In the genomic region with DNA sequence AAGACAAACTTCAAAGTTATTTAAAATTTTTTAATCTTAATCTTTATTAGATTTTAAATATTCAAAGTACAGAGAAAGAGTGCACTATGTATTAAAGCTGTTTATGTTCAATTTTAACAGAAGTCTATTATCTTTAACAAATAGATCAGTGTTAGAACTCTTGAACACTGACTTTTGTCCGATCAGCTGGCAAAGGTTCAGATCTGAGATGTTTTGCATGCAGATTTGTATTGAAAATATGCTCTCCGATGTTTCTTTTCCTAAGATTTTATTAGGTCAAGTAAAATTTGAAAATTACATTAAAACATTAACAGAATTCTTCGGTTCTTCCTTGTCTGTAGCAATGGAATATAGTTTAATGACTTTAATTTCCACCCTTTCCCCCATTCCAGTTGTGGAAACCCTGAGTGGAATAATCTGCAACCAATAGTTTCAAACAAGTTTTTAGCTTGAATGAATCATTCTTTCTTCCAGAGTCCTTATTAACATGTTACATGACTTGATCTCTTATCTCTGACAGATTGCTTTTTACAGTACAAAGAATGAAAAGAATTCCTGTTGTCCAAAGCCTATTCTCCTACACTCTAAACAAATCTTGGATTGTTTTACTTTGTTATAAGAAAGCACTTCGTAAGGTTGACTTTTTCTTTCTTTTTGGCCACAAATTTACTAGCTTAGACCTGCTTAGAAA, we compare ENCODE assay signal across 23 cellular contexts. TPM values are rescaled to one million over a fixed set of nuclear protein-coding genes. Genes with fewer than 3 reads are reported as not detected.
DNase-seq lines count a peak whose midpoint lies in the region; FAIRE-seq and TF ChIP-seq lines count a peak whose summit lies in the region.
"Had no signal": no experiment of that assay in that cellular context is flagged by ENCODE, and none has a peak within 500 bp of the region (broad histone marks: within the 10 kb centered on the region; RNA-seq: fewer than 3 reads in every experiment).

No MANE protein-coding gene starts in this region.

- TF ChIP-seq CTCF in astrocyte (IDR thresholded peaks at IDR 0.05; ENCODE audit: insufficient read depth, low read depth, low read length): no peak

- TF ChIP-seq POLR2A in H54 (IDR thresholded peaks at IDR 0.05; ENCODE audit: low read depth, low read length): no peak

- peak overlapping the region; percentile 73 for H3K4me2 ChIP-seq in astrocyte (ENCODE audit: low read length)
- H3K4me2 ChIP-seq: BLaER1 treated with 17β-estradiol and CSF1 and Interleukin-3, amounts not matched to agents 10 nM and 100 nM; KMS-11 had no signal

- H3K79me2 ChIP-seq in astrocyte (ENCODE audit: insufficient read depth, low read length): no peaks in the 10 kb centered on the region
- H3K79me2 ChIP-seq: parathyroid adenoma had no signal

- no peaks in the 10 kb centered on the region for H3K9me3 Mint-ChIP-seq in astrocyte (ENCODE audit: unreplicated experiment)
- H3K9me3 Mint-ChIP-seq: nephron had no signal

- peak; percentile 50 for FAIRE-seq in H54 (lab: Jason Lieb, UNC)
- FAIRE-seq in astrocyte (lab: Jason Lieb, UNC): peak; percentile 55
- FAIRE-seq in RCC 7860 (lab: Jason Lieb, UNC): no peak
- FAIRE-seq: A204.1 had no signal

- peak; percentile 50 for DNase-seq in A172 (ENCODE audit: low spot score)
- DNase-seq in H54 (ENCODE audit: insufficient read length, low spot score): no peak
- peak; percentile 69 for DNase-seq in astrocyte (ENCODE audit: low read depth)
- DNase-seq in globus pallidus (ENCODE audit: low spot score): peak; percentile 67
- no peak for DNase-seq in RCC 7860 (ENCODE audit: low spot score)
- DNase-seq in activated effector memory CD4-positive, alpha-beta T cell treated with anti-CD3 and anti-CD28 coated beads, Interleukin-2, amount 50 U/mL, for 16 hours: no peak
- DNase-seq in NCI-H345 (lab: John Stamatoyannopoulos, UW): no peak
- DNase-seq in SHP77 treated with DMSO at 0.1 percent for 48 hours (lab: John Stamatoyannopoulos, UW): no peak
- DNase-seq: activated CD4-positive, CD25-positive, alpha-beta regulatory T cell; brain microvascular endothelial cell; H7; left cardiac atrium; midbrain; NCI-H1930; sigmoid colon; T1000; testis had no signal

- H4K20me1 ChIP-seq in astrocyte (ENCODE audit: insufficient read depth, low read length): no peaks in the 10 kb centered on the region
- H4K20me1 ChIP-seq: BLaER1 treated with 17β-estradiol and CSF1 and Interleukin-3, amounts not matched to agents 10 nM and 100 nM had no signal

- H3K27me3 ChIP-seq in astrocyte (ENCODE audit: insufficient read depth, low read length): no peaks in the 10 kb centered on the region
- H3K27me3 ChIP-seq: BLaER1 treated with 17β-estradiol and CSF1 and Interleukin-3, amounts not matched to agents 10 nM and 100 nM; brain microvascular endothelial cell; sigmoid colon; testis had no signal

- no peaks in the 10 kb centered on the region for H3K9me3 ChIP-seq in astrocyte (ENCODE audit: insufficient read depth, low read depth, low read length)
- H3K9me3 ChIP-seq: BLaER1 treated with 17β-estradiol and CSF1 and Interleukin-3, amounts not matched to agents 10 nM and 100 nM; sigmoid colon; testis had no signal

- peak overlapping the region; percentile 4 for H3K27ac ChIP-seq in astrocyte (ENCODE audit: low read depth, low read length)
- H3K27ac ChIP-seq: BLaER1 treated with 17β-estradiol and CSF1 and Interleukin-3, amounts not matched to agents 10 nM and 100 nM; brain microvascular endothelial cell; KMS-11; parathyroid adenoma; sigmoid colon; testis had no signal

- H3K36me3 ChIP-seq in astrocyte (ENCODE audit: insufficient read depth, low read length): peaks cover 3% of the 10 kb centered on the region
- H3K36me3 ChIP-seq: BLaER1 treated with 17β-estradiol and CSF1 and Interleukin-3, amounts not matched to agents 10 nM and 100 nM; brain microvascular endothelial cell had no signal

- H3K27me3 Mint-ChIP-seq in astrocyte (ENCODE audit: low read depth, unreplicated experiment): no peaks in the 10 kb centered on the region
- H3K27me3 Mint-ChIP-seq: activated naive CD8-positive, alpha-beta T cell had no signal

- peaks cover 14% of the 10 kb centered on the region for H3K4me1 Mint-ChIP-seq in astrocyte (ENCODE audit: low read depth, unreplicated experiment)

- H3K9ac ChIP-seq in astrocyte (ENCODE audit: low read length): peak overlapping the region; percentile 1
- H3K9ac ChIP-seq: BLaER1 treated with 17β-estradiol and CSF1 and Interleukin-3, amounts not matched to agents 10 nM and 100 nM; KMS-11; parathyroid adenoma had no signal

- no peak overlapping the region for H3K4me3 ChIP-seq in astrocyte (ENCODE audit: insufficient read depth, low read depth, low read length)
- H3K4me3 ChIP-seq: BLaER1 treated with 17β-estradiol and CSF1 and Interleukin-3, amounts not matched to agents 10 nM and 100 nM; sigmoid colon; testis had no signal

- peaks cover 18% of the 10 kb centered on the region for H3K4me1 ChIP-seq in astrocyte (ENCODE audit: insufficient read depth, low read length)
- H3K4me1 ChIP-seq: BLaER1 treated with 17β-estradiol and CSF1 and Interleukin-3, amounts not matched to agents 10 nM and 100 nM; parathyroid adenoma; sigmoid colon; testis had no signal

- H3K36me3 Mint-ChIP-seq in astrocyte (ENCODE audit: low read depth, unreplicated experiment): no peaks in the 10 kb centered on the region

- no peak overlapping the region for H2AFZ ChIP-seq in astrocyte (ENCODE audit: low read depth, low read length)
- H2AFZ ChIP-seq: parathyroid adenoma had no signal

- H3K27ac Mint-ChIP-seq in astrocyte (ENCODE audit: unreplicated experiment): no peak overlapping the region
- H3K27ac Mint-ChIP-seq: activated naive CD8-positive, alpha-beta T cell; nephron had no signal

- no peak overlapping the region for H3K4me3 Mint-ChIP-seq in astrocyte (ENCODE audit: unreplicated experiment)
- H3K4me3 Mint-ChIP-seq: activated naive CD8-positive, alpha-beta T cell; nephron had no signal

RNA-seq across cellular contexts. Expression of a gene that starts 11.4 kb away (rescaled TPM):
- total RNA-seq in A172 (2014; rRNA removed; shearing (Covaris generic)): 14.7 and 15.9 TPM in 2 replicates
- 28.8 and 29.7 TPM in 2 replicates for total RNA-seq in astrocyte

RNA-seq across cellular contexts. Expression of a gene that starts 12.3 kb away (rescaled TPM):
- total RNA-seq in A172 (2014; rRNA removed; shearing (Covaris generic)): 13.6 and 13.8 TPM in 2 replicates
- 3.7 and 4.0 TPM in 2 replicates for total RNA-seq in astrocyte

Comparison
In these comparisons a context has a peak if more than half of its experiments do, and no peak if none do; other contexts are left out.
1. DNase-seq: peak in A172 (single experiment), astrocyte (single experiment) and globus pallidus (single experiment); none in H54 (single experiment), RCC 7860 (single experiment), activated effector memory CD4-positive, alpha-beta T cell treated with anti-CD3 and anti-CD28 coated beads, Interleukin-2, amount 50 U/mL, for 16 hours (single experiment), NCI-H345 (single experiment) and SHP77 treated with DMSO at 0.1 percent for 48 hours (single experiment).